Comparison of ENCODE assay signal across 23 cellular contexts in genomic region chr6:38955876-38956275, GRCh38.
DNase-seq lines count a peak whose midpoint lies in the region; ATAC-seq, FAIRE-seq and TF ChIP-seq lines count a peak whose summit lies in the region.
"Had no signal": no experiment of that assay in that cellular context is flagged by ENCODE, and none has a peak within 500 bp of the region (broad histone marks: within the 10 kb centered on the region; RNA-seq: fewer than 3 reads in every experiment).

No MANE protein-coding gene starts in this region.

- ATAC-seq in HepG2 (no peak), right lobe of liver (peak; percentile 97 to 100 (median 98)), HG03135 (IDR thresholded peaks at IDR 0.05; ENCODE audit: unreplicated experiment) (no peak)
- ATAC-seq: CD8-positive, alpha-beta T cell; GM12878 had no signal

- H3K4me1 ChIP-seq in liver (ENCODE audit: control insufficient read depth in 4 of 4, insufficient read depth in 4 of 4, low read length in 3 of 4) = peaks cover 0 to 8% (median 7%) of the 10 kb centered on the region in 4 donors
- no peaks in the 10 kb centered on the region for H3K4me1 ChIP-seq in HepG2 (ENCODE audit: insufficient read depth, low read length)
- H3K4me1 ChIP-seq in right lobe of liver = peaks cover 0 to 9% (median 0%) of the 10 kb centered on the region in 4 donors

- POLR2A ChIA-PET in HepG2 (lab: Yijun Ruan, JAX) = no interaction called here

- DNase-seq in HepG2 (ENCODE audit: low spot score) = no peak
- no peak for DNase-seq in bronchial epithelial cell (ENCODE audit: low read depth)
- DNase-seq in right lobe of liver = peak; percentile 63 to 87 (median 83)
- no peak for DNase-seq in NCI-H524 treated with DMSO at 0.1 percent for 48 hours (lab: John Stamatoyannopoulos, UW)
- DNase-seq in midbrain (lab: John Stamatoyannopoulos, UW) = no peak
- no peak for DNase-seq in ureter (ENCODE audit: low spot score)
- DNase-seq: CD8-positive, alpha-beta T cell; DMS 273 treated with DMSO at 0.1 percent for 48 hours; DMS79; EL; GDM1; GM23248; H9; Karpas-422; NCI-H2029; NCI-H69; RPMI8226; SHP77 treated with DMSO at 0.1 percent for 48 hours had no signal

- intact Hi-C loops in HepG2 (cut with micrococcal nuclease; ENCODE audit: unreplicated experiment) = no loop called here
- intact Hi-C loops in right lobe of liver (cut with DNase I) = no loop called here

- CTCF ChIA-PET in HepG2 (lab: Yijun Ruan, JAX; ENCODE audit: low intra/inter-chr PET ratio, low total read pairs) = no interaction called here

- H3K27me3 ChIP-seq in liver (ENCODE audit: control insufficient read depth in 4 of 4, insufficient read depth in 4 of 4, low read length in 3 of 4) (peaks cover 0 to 5% (median 0%) of the 10 kb centered on the region in 4 donors), HepG2 (ENCODE audit: control insufficient read depth in 1 of 2, insufficient read depth in 2 of 2, low read length in 2 of 2) (peaks cover 3% of the 10 kb centered on the region in 2 experiments; a peak in 3 of 5 replicates), bronchial epithelial cell (ENCODE audit: control insufficient read depth, insufficient read depth, low read length) (no peaks in the 10 kb centered on the region), right lobe of liver (no peaks in the 10 kb centered on the region)
- H3K27me3 ChIP-seq: BLaER1 treated with 17β-estradiol and CSF1 and Interleukin-3, amounts not matched to agents 10 nM and 100 nM had no signal

- BruUV-seq in HepG2 (replicated peaks; lab: Mats Ljungman, UMichigan) = no TSS peak

- H3K4me3 ChIP-seq in liver (ENCODE audit: low read depth in 1 of 3, low read length in 3 of 3) (no peak overlapping the region), HepG2 (replicated peaks in 1 of 3; ENCODE audit: insufficient read depth in 1 of 3, low read depth in 2 of 3, low read length in 3 of 3) (no peak overlapping the region), bronchial epithelial cell (ENCODE audit: low read depth, low read length) (no peak overlapping the region), right lobe of liver (no peak overlapping the region)
- H3K4me3 ChIP-seq: BLaER1 treated with 17β-estradiol and CSF1 and Interleukin-3, amounts not matched to agents 10 nM and 100 nM; GM12878; GM23248 had no signal

- no peak for TF ChIP-seq CTCF in liver (IDR thresholded peaks at IDR 0.05; ENCODE audit: low read depth, low read length, missing input control)
- no peak for TF ChIP-seq CTCF in HepG2 (CRISPR knock-in tag; IDR thresholded peaks at IDR 0.05)
- no peak for TF ChIP-seq CTCF in bronchial epithelial cell (IDR thresholded peaks at IDR 0.05; ENCODE audit: insufficient read depth, low read length, severe bottlenecking)
- no peak for TF ChIP-seq CTCF in right lobe of liver (IDR thresholded peaks at IDR 0.05)

- H3K9me3 ChIP-seq in liver (ENCODE audit: control insufficient read depth in 4 of 4, low read length in 3 of 4) (no peaks in the 10 kb centered on the region), HepG2 (ENCODE audit: low read length) (no peaks in the 10 kb centered on the region), right lobe of liver (no peaks in the 10 kb centered on the region)

- TF ChIP-seq EP300 in HepG2 (IDR thresholded peaks at IDR 0.05; ENCODE audit: low read depth in 2 of 2, low read length in 2 of 2) (no peak), HepG2 (CRISPR knock-in tag; IDR thresholded peaks at IDR 0.05; ENCODE audit: borderline replicate concordance) (no peak)

- H3K36me3 ChIP-seq in liver (ENCODE audit: control insufficient read depth in 4 of 4, insufficient read depth in 3 of 4, low read depth in 1 of 4, low read length in 3 of 4) (no peaks in the 10 kb centered on the region), HepG2 (replicated peaks in 1 of 2; ENCODE audit: control insufficient read depth in 1 of 2, insufficient read depth in 2 of 2, low read length in 2 of 2) (no peaks in the 10 kb centered on the region), bronchial epithelial cell (ENCODE audit: control insufficient read depth, insufficient read depth, low read length) (no peaks in the 10 kb centered on the region), right lobe of liver (no peaks in the 10 kb centered on the region)

- no peak overlapping the region for H3K4me2 ChIP-seq in HepG2 (ENCODE audit: low read depth, low read length)
- H3K4me2 ChIP-seq: BLaER1 treated with 17β-estradiol and CSF1 and Interleukin-3, amounts not matched to agents 10 nM and 100 nM had no signal

- TF ChIP-seq POLR2A in HepG2 (IDR thresholded peaks at IDR 0.05; ENCODE audit: insufficient read depth in 1 of 2, low read depth in 2 of 2, low read length in 2 of 2) (no peak), right lobe of liver (IDR thresholded peaks at IDR 0.05) (no peak)

- in situ Hi-C loops in HepG2 (cut with HindIII; ENCODE audit: extremely low pct_ligation_motif_present, low pct_unique_long_range_greater_than_20kb) = no loop called here

- 23% methylated on average over 2 of the region's 2 CpGs for WGBS in liver
- WGBS in HepG2 (ENCODE audit: low lambda C conversion rate) = 27% methylated on average over 2 of the region's 2 CpGs
- 40% methylated on average over 1 of the region's 2 CpGs for WGBS in right lobe of liver (ENCODE audit: insufficient coverage, low coverage, low lambda C conversion rate, missing lambda C conversion rate)

- H4K20me1 ChIP-seq in HepG2 (ENCODE audit: insufficient read depth, low read length) = no peaks in the 10 kb centered on the region
- H4K20me1 ChIP-seq: BLaER1 treated with 17β-estradiol and CSF1 and Interleukin-3, amounts not matched to agents 10 nM and 100 nM had no signal

- TF ChIP-seq RAD21 in liver (IDR thresholded peaks at IDR 0.05) (no peak), HepG2 (CRISPR knock-in tag; IDR thresholded peaks at IDR 0.05) (no peak)

- H3K79me2 ChIP-seq in HepG2 (ENCODE audit: insufficient read depth, low read length) = no peaks in the 10 kb centered on the region

- H2AFZ ChIP-seq in HepG2 (ENCODE audit: low read length) = no peak overlapping the region
- H2AFZ ChIP-seq: GM23248 had no signal

- no peak for FAIRE-seq in HepG2 (lab: Jason Lieb, UNC)
- FAIRE-seq in bronchial epithelial cell (lab: Jason Lieb, UNC) = peak; percentile 13
- FAIRE-seq: A204.1, GM12878 had no signal

- H3K27ac ChIP-seq in liver (ENCODE audit: low read depth in 1 of 2, low read length in 2 of 2) (no peak overlapping the region), HepG2 (ENCODE audit: extremely low read length, insufficient read depth, low read length) (no peak overlapping the region), right lobe of liver (no peak overlapping the region)
- H3K27ac ChIP-seq: BLaER1 treated with 17β-estradiol and CSF1 and Interleukin-3, amounts not matched to agents 10 nM and 100 nM; GM23248 had no signal

- H3K9ac ChIP-seq in liver (ENCODE audit: low read depth in 1 of 2, low read length in 2 of 2) (no peak overlapping the region), HepG2 (ENCODE audit: insufficient read depth, low read depth, low read length) (no peak overlapping the region)
- H3K9ac ChIP-seq: BLaER1 treated with 17β-estradiol and CSF1 and Interleukin-3, amounts not matched to agents 10 nM and 100 nM; GM23248 had no signal

TF ChIP-seq in liver, 16 proteins besides CTCF, POLR2A, EP300 and RAD21:
- peak; percentile 35 to 53 for TF ChIP-seq HNF4A (conservative IDR thresholded peaks at IDR 0.05)
- peak; percentile 8 to 17 for TF ChIP-seq RXRA (IDR thresholded peaks at IDR 0.05)
- no peak for TF ChIP-seq GABPA (IDR thresholded peaks at IDR 0.05 in 1 of 2, conservative IDR thresholded peaks at IDR 0.05 in 1 of 2)

TF ChIP-seq in HepG2, 621 proteins besides CTCF, POLR2A, EP300 and RAD21 (continues in another document):
- no peak for TF ChIP-seq ZNF660 (CRISPR knock-in tag; IDR thresholded peaks at IDR 0.05; ENCODE audit: borderline replicate concordance, low read depth)
- TF ChIP-seq SOX13 (IDR thresholded peaks at IDR 0.05) = no peak
- no peak for TF ChIP-seq SOX13 (CRISPR knock-in tag; conservative IDR thresholded peaks at IDR 0.05 in 1 of 2, IDR thresholded peaks at IDR 0.05 in 1 of 2)
- TF ChIP-seq ZNF777 (CRISPR knock-in tag; IDR thresholded peaks at IDR 0.05) = no peak
- no peak for TF ChIP-seq ZHX1 (CRISPR knock-in tag; IDR thresholded peaks at IDR 0.05; ENCODE audit: low read depth)
- no peak for TF ChIP-seq FOXO1 (CRISPR knock-in tag; IDR thresholded peaks at IDR 0.05)
- no peak for TF ChIP-seq ZSCAN5A (CRISPR knock-in tag; IDR thresholded peaks at IDR 0.05; ENCODE audit: borderline replicate concordance)

Comparison
In these comparisons a context has a peak if more than half of its experiments do, and no peak if none do; other contexts are left out.
1. ATAC-seq: peak in right lobe of liver (4 of 4); none in HepG2 (single experiment) and HG03135 (single experiment).
2. DNase-seq: peak in right lobe of liver (3 of 3); none in HepG2 (single experiment), bronchial epithelial cell (single experiment), NCI-H524 treated with DMSO at 0.1 percent for 48 hours (single experiment), midbrain (single experiment) and ureter (single experiment).